In genomic region chr1:41891403-41891896, GRCh38 we compare ENCODE assay signal across 8 cellular contexts. TPM values are rescaled to one million over a fixed set of nuclear protein-coding genes. Genes with fewer than 3 reads are reported as not detected.
DNase-seq lines count a peak whose midpoint lies in the region; ATAC-seq and TF ChIP-seq lines count a peak whose summit lies in the region.

No MANE protein-coding gene starts in this region.

- no peak overlapping the region for H2BK12ac ChIP-seq in neuronal stem cell (ENCODE audit: low read length)

- no peak overlapping the region for H2AK5ac ChIP-seq in neuronal stem cell (ENCODE audit: low read depth, low read length)

- H3K27ac ChIP-seq in neuronal stem cell (replicated peaks; ENCODE audit: low read length) = no peak overlapping the region
- H3K27ac ChIP-seq in upper lobe of right lung = peak overlapping the region; percentile 88

- H3K79me1 ChIP-seq in neuronal stem cell (ENCODE audit: low read depth, low read length) = no peaks in the 10 kb centered on the region

- no peak overlapping the region for H2BK120ac ChIP-seq in neuronal stem cell (ENCODE audit: low read depth, low read length)

- H3K23ac ChIP-seq in neuronal stem cell (ENCODE audit: low read depth, low read length, poor library complexity) = no peak overlapping the region

- peak overlapping the region; percentile 82 for H2AFZ ChIP-seq in neuronal stem cell (ENCODE audit: low read length)

- no peaks in the 10 kb centered on the region for H3K27me3 ChIP-seq in endocrine pancreas (ENCODE audit: control insufficient read depth, insufficient read depth, low read length)
- no peaks in the 10 kb centered on the region for H3K27me3 ChIP-seq in neuronal stem cell (ENCODE audit: control insufficient read depth in 3 of 3, insufficient read depth in 3 of 3, low read depth in 1 of 3, low read length in 3 of 3)
- H3K27me3 ChIP-seq in upper lobe of right lung = no peaks in the 10 kb centered on the region

- H3K4ac ChIP-seq in neuronal stem cell (ENCODE audit: low read length) = no peak overlapping the region

- H4K91ac ChIP-seq in neuronal stem cell (ENCODE audit: low read depth, low read length, poor library complexity) = no peak overlapping the region

- intact Hi-C loops in upper lobe of right lung (cut with DNase I) = no loop called here

- peak overlapping the region; percentile 80 for H3K4me3 ChIP-seq in endocrine pancreas (ENCODE audit: control insufficient read depth, insufficient read depth, low read length)
- no peak overlapping the region for H3K4me3 ChIP-seq in neuronal stem cell (ENCODE audit: low read length in 2 of 2)
- H3K4me3 ChIP-seq in upper lobe of right lung = peak overlapping the region; percentile 53

- H3K9ac ChIP-seq in endocrine pancreas (ENCODE audit: control insufficient read depth, insufficient read depth, low read length) (peak overlapping the region; percentile 34), neuronal stem cell (ENCODE audit: low read depth, low read length, poor library complexity) (no peak overlapping the region)

- no peak overlapping the region for H3K18ac ChIP-seq in neuronal stem cell (ENCODE audit: low read length)

- peak; percentile 74 for ATAC-seq in GM21825 (IDR thresholded peaks at IDR 0.05; ENCODE audit: unreplicated experiment)
- peak; percentile 80 for ATAC-seq in upper lobe of right lung

- DNase-seq in NCI-H1694 (lab: John Stamatoyannopoulos, UW) (peak; percentile 33), neuronal stem cell (ENCODE audit: low spot score) (no peak), upper lobe of right lung (peak; percentile 70), occipital lobe (lab: John Stamatoyannopoulos, UW) (no peak)
- DNase-seq in activated CD4-positive, alpha-beta T cell treated with anti-CD3 and anti-CD28 coated beads, Interleukin-2, amount 50 U/mL, for 1 hour = peak; percentile 51

- H4K8ac ChIP-seq in neuronal stem cell (ENCODE audit: low read depth, low read length) = no peak overlapping the region

- no peaks in the 10 kb centered on the region for H3K9me3 ChIP-seq in endocrine pancreas (ENCODE audit: control insufficient read depth, low read length)
- peaks cover 0 to 4% of the 10 kb centered on the region in 2 donors for H3K9me3 ChIP-seq in neuronal stem cell (replicated peaks in 1 of 2; ENCODE audit: control insufficient read depth in 2 of 2, insufficient read depth in 1 of 2, low read depth in 1 of 2, low read length in 2 of 2)
- H3K9me3 ChIP-seq in upper lobe of right lung = no peaks in the 10 kb centered on the region

- H3K36me3 ChIP-seq in endocrine pancreas (ENCODE audit: control insufficient read depth, insufficient read depth, low read length) (no peaks in the 10 kb centered on the region), neuronal stem cell (replicated peaks in 1 of 2; ENCODE audit: control insufficient read depth in 2 of 2, insufficient read depth in 2 of 2, low read length in 2 of 2) (no peaks in the 10 kb centered on the region), upper lobe of right lung (no peaks in the 10 kb centered on the region)

- H2BK5ac ChIP-seq in neuronal stem cell (ENCODE audit: low read length) = no peak overlapping the region

- TF ChIP-seq CTCF in GM12872 (IDR thresholded peaks at IDR 0.05; ENCODE audit: insufficient read depth, low read depth, low read length) (peak; percentile 57; the same call in 2 of the 3 replicates), upper lobe of right lung (IDR thresholded peaks at IDR 0.05) (peak; percentile 32)

- H3K4me1 ChIP-seq in endocrine pancreas (ENCODE audit: control insufficient read depth, insufficient read depth, low read length) (peaks cover 3% of the 10 kb centered on the region), neuronal stem cell (ENCODE audit: control insufficient read depth in 2 of 2, insufficient read depth in 1 of 2, low read depth in 1 of 2, low read length in 2 of 2) (peaks cover 3 to 8% of the 10 kb centered on the region in 2 donors), upper lobe of right lung (peaks cover 53% of the 10 kb centered on the region)

- H2BK15ac ChIP-seq in neuronal stem cell (ENCODE audit: low read length) = no peak overlapping the region

- WGBS in neuronal stem cell (ENCODE audit: extremely low coverage in 2 of 2, insufficient read length in 2 of 2, insufficient replicate concordance in 1 of 2), 2 donors = no CpG with 5 or more reads among the region's 9 CpGs

- H3K14ac ChIP-seq in neuronal stem cell (ENCODE audit: low read length) = no peak overlapping the region

- H3K4me2 ChIP-seq in neuronal stem cell (ENCODE audit: insufficient read depth, low read length, poor library complexity, severe bottlenecking) = no peak overlapping the region

RNA-seq across cellular contexts. Expression of gene HIVEP3, which starts 27.3 kb away (rescaled TPM):
- 1.8 TPM for polyA plus RNA-seq in neuronal stem cell (2013, experiment 1 of 2)
- 1.8 TPM for polyA plus RNA-seq in neuronal stem cell (2013, experiment 2 of 2)
- total RNA-seq in upper lobe of right lung (16.6 TPM), occipital lobe (21.5 TPM)

Comparison
In these comparisons a context has a peak if more than half of its experiments do, and no peak if none do; other contexts are left out.
1. DNase-seq: peak in NCI-H1694 (single experiment), activated CD4-positive, alpha-beta T cell treated with anti-CD3 and anti-CD28 coated beads, Interleukin-2, amount 50 U/mL, for 1 hour (single experiment) and upper lobe of right lung (single experiment); none in neuronal stem cell (single experiment) and occipital lobe (single experiment).
2. H3K4me3 ChIP-seq: peak in endocrine pancreas (single experiment) and upper lobe of right lung (single experiment); none in neuronal stem cell (0 of 2).